ENCODE assay signal across 23 cellular contexts in the genomic region with DNA sequence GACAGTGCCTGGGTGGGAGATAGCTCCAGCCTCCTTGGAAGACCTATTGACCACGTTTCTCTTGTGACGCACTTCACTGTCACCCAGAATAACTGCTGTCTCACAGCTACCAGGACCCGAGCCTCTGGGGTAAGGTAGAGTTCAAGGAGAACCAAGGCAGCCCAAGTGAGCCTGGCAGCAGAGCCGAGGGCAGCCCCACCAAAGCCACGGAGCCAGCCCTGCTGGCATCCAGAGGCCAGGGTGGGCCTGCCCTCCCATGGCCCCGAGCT. TPM values are rescaled to one million over a fixed set of nuclear protein-coding genes. Genes with fewer than 3 reads are reported as not detected.
A peak's percentile ranks its signal among the peaks of the same experiment; 100 is the strongest.
DNase-seq lines count a peak whose midpoint lies in the region; ATAC-seq and TF ChIP-seq lines count a peak whose summit lies in the region.
"Had no signal": no experiment of that assay in that cellular context is flagged by ENCODE, and none has a peak within 500 bp of the region (broad histone marks: within the 10 kb centered on the region; RNA-seq: fewer than 3 reads in every experiment).

No MANE protein-coding gene starts in this region.

- ATAC-seq in HG02610 (IDR thresholded peaks at IDR 0.05; ENCODE audit: unreplicated experiment) = no peak
- no peak for ATAC-seq in GM21576 (IDR thresholded peaks at IDR 0.05; ENCODE audit: unreplicated experiment)
- ATAC-seq: GM12878 had no signal

- peaks cover 0 to 90% (median 5%) of the 10 kb centered on the region in 11 experiments; a peak in 9 of 22 replicates for H4K20me1 ChIP-seq in BLaER1 treated with 17β-estradiol and CSF1 and Interleukin-3, amounts not matched to agents 10 nM and 100 nM

- intact Hi-C loops in dorsolateral prefrontal cortex (cut with DNase I) (no loop called here), ascending aorta (cut with DNase I) (no loop called here)

- no peak overlapping the region for H3K4me3 ChIP-seq in BLaER1 treated with 17β-estradiol and CSF1 and Interleukin-3, amounts not matched to agents 10 nM and 100 nM
- H3K4me3 ChIP-seq in dorsolateral prefrontal cortex (no peak overlapping the region), ascending aorta (no peak overlapping the region)
- H3K4me3 ChIP-seq: GM12878, GM23248, HAP-1 had no signal

- H3K4me2 ChIP-seq in BLaER1 treated with 17β-estradiol and CSF1 and Interleukin-3, amounts not matched to agents 10 nM and 100 nM = peak overlapping the region in 8 of 11 experiments; percentile 68 to 98 (median 86); a peak in 13 of 22 replicates

- TF ChIP-seq CTCF in dorsolateral prefrontal cortex (IDR thresholded peaks at IDR 0.05 in 54 of 56, conservative IDR thresholded peaks at IDR 0.05 in 2 of 56; ENCODE audit: low read depth in 1 of 56, partially characterized antibody in 56 of 56) = no peak
- no peak for TF ChIP-seq CTCF in ascending aorta (IDR thresholded peaks at IDR 0.05)

- H3K9ac ChIP-seq in BLaER1 treated with 17β-estradiol and CSF1 and Interleukin-3, amounts not matched to agents 10 nM and 100 nM = peak overlapping the region in 1 of 11 experiments; percentile 23; a peak in 1 of 22 replicates
- H3K9ac ChIP-seq: GM23248 had no signal

- peak overlapping the region in 1 of 11 experiments; percentile 45; a peak in 1 of 22 replicates for H3K27ac ChIP-seq in BLaER1 treated with 17β-estradiol and CSF1 and Interleukin-3, amounts not matched to agents 10 nM and 100 nM
- peak overlapping the region; percentile 1 for H3K27ac ChIP-seq in angular gyrus (ENCODE audit: low read depth, low read length)
- peak overlapping the region in 50 of 59 donors; percentile 19 to 100 (median 99) for H3K27ac ChIP-seq in dorsolateral prefrontal cortex
- H3K27ac ChIP-seq in substantia nigra (ENCODE audit: low read depth, low read length, poor library complexity, severe bottlenecking) = peak overlapping the region; percentile 100
- no peak overlapping the region for H3K27ac ChIP-seq in ascending aorta
- H3K27ac ChIP-seq: GM23248, HL-60 had no signal

- H3K27me3 ChIP-seq in BLaER1 treated with 17β-estradiol and CSF1 and Interleukin-3, amounts not matched to agents 10 nM and 100 nM = no peaks in the 10 kb centered on the region
- H3K27me3 ChIP-seq in dorsolateral prefrontal cortex (no peaks in the 10 kb centered on the region), ascending aorta (no peaks in the 10 kb centered on the region)

- H3K36me3 ChIP-seq in BLaER1 treated with 17β-estradiol and CSF1 and Interleukin-3, amounts not matched to agents 10 nM and 100 nM = peaks cover 0 to 8% (median 0%) of the 10 kb centered on the region in 11 experiments; a peak in 2 of 22 replicates
- no peaks in the 10 kb centered on the region for H3K36me3 ChIP-seq in ascending aorta
- H3K36me3 ChIP-seq: HAP-1 had no signal

- no peak for DNase-seq in dorsolateral prefrontal cortex
- no peak for DNase-seq in substantia nigra (lab: John Stamatoyannopoulos, UW)
- DNase-seq in ascending aorta (ENCODE audit: low spot score in 2 of 2) = no peak
- no peak for DNase-seq in OCI-M1 (lab: John Stamatoyannopoulos, UW)
- DNase-seq: 8988T; CD4-positive, CD25-positive, alpha-beta regulatory T cell; CD8-positive, alpha-beta memory T cell; COR-L47; DMS 273 treated with DMSO at 0.1 percent for 48 hours; DND-41; EL; GM23248 had no signal

- H3K4me1 ChIP-seq in BLaER1 treated with 17β-estradiol and CSF1 and Interleukin-3, amounts not matched to agents 10 nM and 100 nM = peaks cover 29 to 96% (median 88%) of the 10 kb centered on the region in 10 experiments; a peak in 19 of 20 replicates
- H3K4me1 ChIP-seq in ascending aorta = no peaks in the 10 kb centered on the region
- H3K4me1 ChIP-seq: HAP-1 had no signal

- H3K9me3 ChIP-seq in BLaER1 treated with 17β-estradiol and CSF1 and Interleukin-3, amounts not matched to agents 10 nM and 100 nM (replicated peaks in 1 of 11) = no peaks in the 10 kb centered on the region
- H3K9me3 ChIP-seq in ascending aorta = no peaks in the 10 kb centered on the region
- H3K9me3 ChIP-seq: HAP-1 had no signal

RNA-seq across cellular contexts. Expression of a gene that starts 32.8 kb away (rescaled TPM):
- 10 to 100 TPM in 84 of 120 experiments, 1 to 10 TPM in 36; 3.0 to 22.3 (median 11.9) TPM for total RNA-seq in dorsolateral prefrontal cortex
- not detected for total RNA-seq in ascending aorta
- total RNA-seq: A673; CD4-positive, CD25-positive, alpha-beta regulatory T cell; CD8-positive, alpha-beta memory T cell; G401; GM23248; H4; HT1080 had no signal

RNA-seq across cellular contexts. Expression of a gene that starts 36.3 kb away (rescaled TPM):
- total RNA-seq in dorsolateral prefrontal cortex (10 to 100 TPM in 101 of 120 experiments, 1 to 10 TPM in 19; 7.2 to 20.6 (median 12.3) TPM), ascending aorta (1.8 TPM)

RNA-seq across cellular contexts. Expression of a gene that starts 38.7 kb away (rescaled TPM):
- total RNA-seq in dorsolateral prefrontal cortex = 100 to 1,000 TPM in 10 of 120 experiments, 10 to 100 TPM in 110; 66.2 to 113 (median 85.3) TPM
- 13.7 TPM for total RNA-seq in ascending aorta

Comparison
In these comparisons a context has a peak if more than half of its experiments do, and no peak if none do; other contexts are left out.
1. H3K27ac ChIP-seq: peak in angular gyrus (single experiment), dorsolateral prefrontal cortex (50 of 59) and substantia nigra (single experiment); none in ascending aorta (0 of 2).